ENCODE assay signal across 9 cellular contexts in the genomic region with DNA sequence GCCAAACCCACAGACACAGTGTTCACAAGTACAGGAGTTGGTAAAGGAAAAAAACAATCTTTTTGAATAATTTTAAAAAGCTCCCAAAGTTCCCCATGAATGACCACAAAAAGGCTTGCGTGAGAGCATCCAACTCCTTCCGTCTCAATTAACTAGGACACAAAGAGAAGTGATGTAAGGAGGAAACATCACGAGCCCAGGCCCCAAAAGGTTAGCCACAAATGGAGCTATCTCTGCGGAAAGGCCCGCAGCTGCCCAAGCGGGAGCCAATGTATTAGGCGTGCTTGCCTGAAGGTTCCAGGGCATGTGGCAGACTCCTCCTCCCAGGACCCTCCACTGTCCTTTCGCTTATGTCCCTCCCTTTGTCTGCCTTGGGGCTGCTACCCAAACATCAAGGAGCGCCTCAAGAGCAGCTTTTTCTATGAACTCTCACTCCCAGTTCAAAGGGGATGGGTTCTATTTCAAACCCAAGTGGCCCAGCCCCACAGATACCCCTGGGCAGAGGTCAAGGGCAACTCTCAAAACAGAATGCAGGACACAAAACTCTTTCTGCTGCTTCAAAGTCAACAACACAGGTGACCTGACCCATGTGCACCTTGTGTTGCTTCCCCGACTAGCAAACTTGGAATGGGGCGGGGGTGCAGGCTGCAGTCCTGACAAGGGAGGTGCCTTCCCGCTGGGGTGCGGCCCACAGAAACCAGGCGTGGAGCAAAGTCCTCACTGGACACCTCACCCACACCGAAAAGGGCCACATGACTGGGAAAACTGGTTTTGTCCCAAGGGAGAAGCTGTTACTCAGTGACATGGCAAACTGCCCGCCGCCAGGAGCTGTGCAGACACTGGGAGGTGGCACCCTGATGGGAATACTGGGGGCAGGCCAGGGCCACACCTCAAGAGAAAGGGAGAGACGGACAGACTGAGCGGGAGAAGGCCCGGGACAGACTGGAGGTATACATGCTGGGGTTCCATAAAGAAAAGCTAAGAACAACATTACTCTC. TPM values are rescaled to one million over a fixed set of nuclear protein-coding genes. Genes with fewer than 3 reads are reported as not detected.
DNase-seq lines count a peak whose midpoint lies in the region; TF ChIP-seq lines count a peak whose summit lies in the region.
"Had no signal": no experiment of that assay in that cellular context is flagged by ENCODE, and none has a peak within 500 bp of the region (broad histone marks: within the 10 kb centered on the region; RNA-seq: fewer than 3 reads in every experiment).

No MANE protein-coding gene starts in this region.

- H3K9me3 Mint-ChIP-seq in activated T-cell treated with anti-CD3 and anti-CD28 coated beads, Interleukin-2, amount 50 U/mL, for 24 hours = no peaks in the 10 kb centered on the region
- H3K9me3 Mint-ChIP-seq in endothelial cell (ENCODE audit: unreplicated experiment) = no peaks in the 10 kb centered on the region

- intact Hi-C loops in lower leg skin (cut with DNase I; ENCODE audit: low total_unique reads) = no loop called here

- DNase-seq in activated T-cell treated with anti-CD3 and anti-CD28 coated beads, Interleukin-2, amount 50 U/mL, for 24 hours = no peak
- DNase-seq in activated T-cell treated with anti-CD3 and anti-CD28 coated beads, Interleukin-2, amount 50 U/mL, for 1 hour = no peak
- DNase-seq in astrocyte of the spinal cord (ENCODE audit: low read depth, low spot score) (peak; percentile 39), lower leg skin (ENCODE audit: low spot score in 2 of 2) (peak; percentile 83 to 94), NCI-H1694 treated with DMSO at 0.1 percent for 48 hours (lab: John Stamatoyannopoulos, UW) (no peak), endothelial cell (ENCODE audit: low spot score) (no peak)
- DNase-seq in stimulated activated naive CD4-positive, alpha-beta T cell treated with Interleukin-2 at 50 U/mL for 16 hours (lab: John Stamatoyannopoulos, UW) = no peak
- DNase-seq: NCI-H146 had no signal

- WGBS in lower leg skin, 2 donors = 48 to 57% methylated on average over 19 to 20 of the region's 20 CpGs
- 79% methylated on average over 20 of the region's 20 CpGs for WGBS in urinary bladder

- H3K27ac Mint-ChIP-seq in activated T-cell treated with anti-CD3 and anti-CD28 coated beads, Interleukin-2, amount 50 U/mL, for 24 hours = peak overlapping the region; percentile 96
- H3K27ac Mint-ChIP-seq in endothelial cell (ENCODE audit: unreplicated experiment) = no peak overlapping the region

- in situ Hi-C loops in astrocyte of the spinal cord (cut with HindIII; ENCODE audit: low sequenced_read_pairs) = no loop called here

- H3K36me3 ChIP-seq in urinary bladder (ENCODE audit: insufficient read depth) = no peaks in the 10 kb centered on the region

- peak overlapping the region; percentile 71 for H3K4me3 Mint-ChIP-seq in activated T-cell treated with anti-CD3 and anti-CD28 coated beads, Interleukin-2, amount 50 U/mL, for 24 hours
- H3K4me3 Mint-ChIP-seq in endothelial cell (ENCODE audit: unreplicated experiment) = no peak overlapping the region

- no peak for TF ChIP-seq POLR2A in lower leg skin (IDR thresholded peaks at IDR 0.05)

- TF ChIP-seq CTCF in astrocyte of the spinal cord (IDR thresholded peaks at IDR 0.05; ENCODE audit: low read depth, low read length) (no peak), lower leg skin (IDR thresholded peaks at IDR 0.05) (no peak), endothelial cell (IDR thresholded peaks at IDR 0.05; ENCODE audit: unreplicated experiment) (no peak)

- H3K4me1 ChIP-seq in urinary bladder (ENCODE audit: insufficient read depth) = peaks cover 3% of the 10 kb centered on the region

- peak overlapping the region; percentile 87 for H3K27ac ChIP-seq in urinary bladder (ENCODE audit: low read depth)

- H3K27me3 Mint-ChIP-seq in activated T-cell treated with anti-CD3 and anti-CD28 coated beads, Interleukin-2, amount 50 U/mL, for 24 hours = no peaks in the 10 kb centered on the region
- H3K27me3 Mint-ChIP-seq in endothelial cell (ENCODE audit: unreplicated experiment) = peaks cover 2% of the 10 kb centered on the region

- H3K36me3 Mint-ChIP-seq in activated T-cell treated with anti-CD3 and anti-CD28 coated beads, Interleukin-2, amount 50 U/mL, for 24 hours (ENCODE audit: low read depth) = peaks cover 84% of the 10 kb centered on the region
- peaks cover 31% of the 10 kb centered on the region for H3K36me3 Mint-ChIP-seq in endothelial cell (ENCODE audit: low read depth, unreplicated experiment)

- H3K4me3 ChIP-seq in astrocyte of the spinal cord (ENCODE audit: low read depth, low read length) (no peak overlapping the region), lower leg skin (ENCODE audit: low read depth, poor library complexity, severe bottlenecking) (no peak overlapping the region), urinary bladder (ENCODE audit: low read depth, low read length) (no peak overlapping the region)

- H3K4me1 Mint-ChIP-seq in activated T-cell treated with anti-CD3 and anti-CD28 coated beads, Interleukin-2, amount 50 U/mL, for 24 hours (ENCODE audit: low read depth) = peaks cover 73% of the 10 kb centered on the region
- peaks cover 3% of the 10 kb centered on the region for H3K4me1 Mint-ChIP-seq in endothelial cell (ENCODE audit: unreplicated experiment)

RNA-seq across cellular contexts. Expression of a gene that starts 17.6 kb away (rescaled TPM):
- 10 to 100 TPM; 21.8 to 29.5 (median 27.6) TPM for total RNA-seq in lower leg skin
- total RNA-seq in urinary bladder = 10.7 TPM
- 15.2 TPM for polyA plus RNA-seq in urinary bladder
- total RNA-seq in endothelial cell (ENCODE audit: unreplicated experiment) = 56.7 TPM

RNA-seq across cellular contexts. Expression of a gene that starts 34.6 kb away (rescaled TPM):
- total RNA-seq in lower leg skin (10 to 100 TPM; 38.8 to 56.1 (median 44.2) TPM), urinary bladder (81.4 TPM), endothelial cell (ENCODE audit: unreplicated experiment) (134 TPM)
- polyA plus RNA-seq in urinary bladder = 115 TPM

RNA-seq across cellular contexts. Expression of a gene that starts 47.6 kb away (rescaled TPM):
- total RNA-seq in lower leg skin (10 to 100 TPM; 54.1 to 64.8 (median 56.0) TPM), urinary bladder (7.5 TPM), endothelial cell (ENCODE audit: unreplicated experiment) (46.7 TPM)
- polyA plus RNA-seq in urinary bladder = 72.3 TPM

Comparison
In these comparisons a context has a peak if more than half of its experiments do, and no peak if none do; other contexts are left out.
1. DNase-seq: peak in astrocyte of the spinal cord (single experiment) and lower leg skin (2 of 2); none in activated T-cell treated with anti-CD3 and anti-CD28 coated beads, Interleukin-2, amount 50 U/mL, for 24 hours (single experiment), activated T-cell treated with anti-CD3 and anti-CD28 coated beads, Interleukin-2, amount 50 U/mL, for 1 hour (single experiment), NCI-H1694 treated with DMSO at 0.1 percent for 48 hours (single experiment), endothelial cell (single experiment) and stimulated activated naive CD4-positive, alpha-beta T cell treated with Interleukin-2 at 50 U/mL for 16 hours (single experiment).